1 cellular context compared by ENCODE assay signal in genomic region chr14:23136566-23137133, GRCh38.
TF ChIP-seq lines count a peak whose summit lies in the region.

No MANE protein-coding gene starts in this region.

TF ChIP-seq in WTC11, 78 proteins besides CTCF, POLR2A, EP300 and RAD21 (continued from another document):
- TF ChIP-seq ZSCAN18 (CRISPR knock-in tag; IDR thresholded peaks at IDR 0.05) (no peak), ATF1 (CRISPR knock-in tag; IDR thresholded peaks at IDR 0.05) (no peak), ATF2 (CRISPR knock-in tag; IDR thresholded peaks at IDR 0.05; ENCODE audit: borderline replicate concordance, low read depth) (no peak), GABPB1 (CRISPR knock-in tag; IDR thresholded peaks at IDR 0.05) (no peak)
TF ChIP-seq in WTC11: peak in this region for 0.
